ENCODE assay signal across 24 cellular contexts in genomic region chr13:110853235-110853721, GRCh38.
A peak's percentile ranks its signal among the peaks of the same experiment; 100 is the strongest.
DNase-seq lines count a peak whose midpoint lies in the region; ATAC-seq and TF ChIP-seq lines count a peak whose summit lies in the region.
"Had no signal": no experiment of that assay in that cellular context is flagged by ENCODE, and none has a peak within 500 bp of the region (broad histone marks: within the 10 kb centered on the region; RNA-seq: fewer than 3 reads in every experiment).

No MANE protein-coding gene starts in this region.

- TF ChIP-seq CTCF in smooth muscle cell (IDR thresholded peaks at IDR 0.05; ENCODE audit: borderline replicate concordance, insufficient read depth, poor library complexity, severe bottlenecking) (no peak), MCF 10A (IDR thresholded peaks at IDR 0.05; ENCODE audit: unreplicated experiment) (no peak)

- H3K27me3 ChIP-seq in SJCRH30 = no peaks in the 10 kb centered on the region
- H3K27me3 ChIP-seq in smooth muscle cell (ENCODE audit: low read depth) = no peaks in the 10 kb centered on the region
- H3K27me3 ChIP-seq: testis had no signal

- H3K27ac Mint-ChIP-seq in MCF 10A (ENCODE audit: low read depth, unreplicated experiment) (no peak overlapping the region), T-helper 17 cell (no peak overlapping the region)
- H3K27ac Mint-ChIP-seq: activated CD4-positive, alpha-beta T cell treated with anti-CD3 and anti-CD28 coated beads, Interleukin-2, amount 10 ng/mL, durations not matched to agents 7 days and 5 days; B cell; memory B cell had no signal

- H2AFZ ChIP-seq in smooth muscle cell (ENCODE audit: low read depth) = no peak overlapping the region

- peak overlapping the region; percentile 12 for H3K4me2 ChIP-seq in smooth muscle cell

- H3K4me3 ChIP-seq in SJCRH30 (peak overlapping the region; percentile 43), smooth muscle cell (no peak overlapping the region)
- H3K4me3 ChIP-seq: prostate gland had no signal

- H3K4me1 ChIP-seq in SJCRH30 = peaks cover 3% of the 10 kb centered on the region; the same call in 1 of the 2 replicates
- peaks cover 6% of the 10 kb centered on the region for H3K4me1 ChIP-seq in smooth muscle cell (ENCODE audit: low read depth)
- H3K4me1 ChIP-seq: Caco-2, prostate gland had no signal

- BruUV-seq in MCF 10A (replicated peaks; lab: Mats Ljungman, UMichigan) = no TSS peak

- peaks cover 6% of the 10 kb centered on the region for H3K9me3 Mint-ChIP-seq in MCF 10A (ENCODE audit: unreplicated experiment)

- CTCF ChIA-PET in MCF 10A (lab: Yijun Ruan, JAX) = no interaction called here

- no peaks in the 10 kb centered on the region for H4K20me1 ChIP-seq in smooth muscle cell (ENCODE audit: low read depth)

- H3K9me3 ChIP-seq in SJCRH30 (replicated peaks) = no peaks in the 10 kb centered on the region
- no peaks in the 10 kb centered on the region for H3K9me3 ChIP-seq in smooth muscle cell (replicated peaks; ENCODE audit: low read depth)
- no peaks in the 10 kb centered on the region for H3K9me3 ChIP-seq in T-helper 17 cell (ENCODE audit: control insufficient read depth, low read length, poor library complexity, severe bottlenecking)
- H3K9me3 ChIP-seq: Caco-2, prostate gland, testis had no signal

- POLR2A ChIA-PET in MCF 10A (lab: Yijun Ruan, JAX) = no interaction called here

- peaks cover 4% of the 10 kb centered on the region for H3F3A ChIP-seq in smooth muscle cell (ENCODE audit: low read depth)

- ATAC-seq in T-helper 17 cell = no peak
- ATAC-seq: esophagus mucosa had no signal

- H3K36me3 Mint-ChIP-seq in MCF 10A (ENCODE audit: insufficient read depth, unreplicated experiment) (no peaks in the 10 kb centered on the region), T-helper 17 cell (ENCODE audit: low read depth) (peaks cover 3% of the 10 kb centered on the region)
- H3K36me3 Mint-ChIP-seq: memory B cell had no signal

- H3K4me1 Mint-ChIP-seq in MCF 10A (ENCODE audit: insufficient read depth, unreplicated experiment) = no peaks in the 10 kb centered on the region
- peaks cover 8% of the 10 kb centered on the region for H3K4me1 Mint-ChIP-seq in T-helper 17 cell
- H3K4me1 Mint-ChIP-seq: B cell, memory B cell had no signal

- H3K27ac ChIP-seq in SJCRH30 (peak overlapping the region; percentile 3; the same call in 1 of the 2 replicates), smooth muscle cell (ENCODE audit: low read depth) (peak overlapping the region; percentile 36)
- H3K27ac ChIP-seq: prostate gland, RWPE1, testis had no signal

- H3K36me3 ChIP-seq in SJCRH30 (no peaks in the 10 kb centered on the region), smooth muscle cell (ENCODE audit: low read depth) (no peaks in the 10 kb centered on the region)
- H3K36me3 ChIP-seq: prostate gland had no signal

- 62% methylated on average over 20 of the region's 20 CpGs for WGBS in smooth muscle cell (ENCODE audit: low lambda C conversion rate)

- H3K27me3 Mint-ChIP-seq in MCF 10A (ENCODE audit: insufficient read depth, unreplicated experiment) (peaks cover 31% of the 10 kb centered on the region), T-helper 17 cell (peaks cover 21% of the 10 kb centered on the region)

- DNase-seq in SJCRH30 (peak; percentile 75 to 78), ecto neural progenitor cell (ENCODE audit: low spot score) (peak; percentile 70), islet precursor cell (peak; percentile 73), smooth muscle cell (lab: John Stamatoyannopoulos, UW; ENCODE audit: unreplicated experiment) (no peak), occipital lobe (lab: John Stamatoyannopoulos, UW) (no peak), MCF 10A (ENCODE audit: unreplicated experiment) (no peak), T-helper 17 cell (no peak)
- DNase-seq: activated CD4-positive, alpha-beta T cell treated with anti-CD3 and anti-CD28 coated beads, Interleukin-2, amount 10 ng/mL, durations not matched to agents 7 days and 5 days; activated CD8-positive, alpha-beta memory T cell treated with anti-CD3 and anti-CD28 coated beads, Interleukin-2, amount 50 U/mL, for 4 hours; Caco-2; EL; GOT3; Kasumi-1; NCI-H1105; NCI-H2081; NCI-H510A; SW 1271; testis had no signal

- H3K9ac ChIP-seq in smooth muscle cell (ENCODE audit: low read depth) = no peak overlapping the region

- H3K4me3 Mint-ChIP-seq in MCF 10A (ENCODE audit: unreplicated experiment) = no peak overlapping the region
- H3K4me3 Mint-ChIP-seq in T-helper 17 cell = no peak overlapping the region
- H3K4me3 Mint-ChIP-seq: activated CD4-positive, alpha-beta T cell treated with anti-CD3 and anti-CD28 coated beads, Interleukin-2, amount 10 ng/mL, durations not matched to agents 7 days and 5 days; B cell; central memory CD8-positive, alpha-beta T cell; memory B cell had no signal

- intact Hi-C loops in MCF 10A (cut with micrococcal nuclease) = no loop called here

- no peaks in the 10 kb centered on the region for H3K79me2 ChIP-seq in smooth muscle cell (ENCODE audit: low read depth)

Comparison
In these comparisons a context has a peak if more than half of its experiments do, and no peak if none do; other contexts are left out.
1. DNase-seq: peak in SJCRH30 (2 of 2), ecto neural progenitor cell (single experiment) and islet precursor cell (single experiment); none in smooth muscle cell (single experiment), occipital lobe (single experiment), MCF 10A (single experiment) and T-helper 17 cell (0 of 3).